ENCODE assay signal across 11 cellular contexts in genomic region chr5:93587919-93588585, GRCh38. TPM values are rescaled to one million over a fixed set of nuclear protein-coding genes. Genes with fewer than 3 reads are reported as not detected.
DNase-seq lines count a peak whose midpoint lies in the region; ATAC-seq and TF ChIP-seq lines count a peak whose summit lies in the region.
"Had no signal": no experiment of that assay in that cellular context is flagged by ENCODE, and none has a peak within 500 bp of the region (broad histone marks: within the 10 kb centered on the region; RNA-seq: fewer than 3 reads in every experiment).

No MANE protein-coding gene starts in this region.

- peak overlapping the region; percentile 11 for H2BK120ac ChIP-seq in mesenchymal stem cell (ENCODE audit: low read depth, low read length)

- no peak overlapping the region for H3K9ac ChIP-seq in mesenchymal stem cell (ENCODE audit: low read length)
- H3K9ac ChIP-seq: BLaER1 treated with 17β-estradiol and CSF1 and Interleukin-3, amounts not matched to agents 10 nM and 100 nM had no signal

- peaks cover 10% of the 10 kb centered on the region for H3K4me1 Mint-ChIP-seq in activated naive CD4-positive, alpha-beta T cell treated with anti-CD3 and anti-CD28 coated beads, Interleukin-2, amount 50 U/mL, for 24 hours

- no peak overlapping the region for H3K4me3 Mint-ChIP-seq in activated naive CD4-positive, alpha-beta T cell treated with anti-CD3 and anti-CD28 coated beads, Interleukin-2, amount 50 U/mL, for 24 hours

- H3K27ac ChIP-seq in cingulate gyrus (ENCODE audit: low read depth, low read length) (peak overlapping the region; percentile 72), mesenchymal stem cell (ENCODE audit: low read length, poor library complexity, severe bottlenecking) (no peak overlapping the region), upper lobe of right lung (peak overlapping the region; percentile 70)
- H3K27ac ChIP-seq: BLaER1 treated with 17β-estradiol and CSF1 and Interleukin-3, amounts not matched to agents 10 nM and 100 nM had no signal

- H3K27me3 Mint-ChIP-seq in activated naive CD4-positive, alpha-beta T cell treated with anti-CD3 and anti-CD28 coated beads, Interleukin-2, amount 50 U/mL, for 24 hours, result peaks cover 55% of the 10 kb centered on the region

- intact Hi-C loops in upper lobe of right lung (cut with DNase I), result loop anchor here (10.0 kb wide), 1 partner anchor 207 kb away; no protein-coding TSS in a partner anchor

- no peak for DNase-seq in activated naive CD4-positive, alpha-beta T cell treated with anti-CD3 and anti-CD28 coated beads, Interleukin-2, amount 50 U/mL, for 16 hours
- peak; percentile 46 for DNase-seq in mesenchymal stem cell
- DNase-seq in upper lobe of right lung, result no peak
- no peak for DNase-seq in NCI-H1105 (lab: John Stamatoyannopoulos, UW)
- no peak for DNase-seq in cerebellar cortex (ENCODE audit: low spot score)
- DNase-seq in GM19240 (ENCODE audit: insufficient read length, low spot score), result no peak
- DNase-seq: NCI-H187; stimulated activated CD4-positive, alpha-beta T cell treated with anti-CD3 and anti-CD28 coated beads, Interleukin-4, amount 100 ng/mL, for 1 hour had no signal

- H3K36me3 ChIP-seq in mesenchymal stem cell (ENCODE audit: control insufficient read depth in 1 of 2, insufficient read depth in 2 of 2, low read depth in 1 of 2, low read length in 2 of 2), result peaks cover 2 to 4% of the 10 kb centered on the region in 2 experiments
- H3K36me3 ChIP-seq in upper lobe of right lung, result no peaks in the 10 kb centered on the region
- H3K36me3 ChIP-seq: BLaER1 treated with 17β-estradiol and CSF1 and Interleukin-3, amounts not matched to agents 10 nM and 100 nM had no signal

- H3K4me1 ChIP-seq in mesenchymal stem cell (ENCODE audit: control insufficient read depth, insufficient read depth, low read depth, low read length) (peaks cover 17% of the 10 kb centered on the region), upper lobe of right lung (no peaks in the 10 kb centered on the region)

- peak overlapping the region; percentile 95 to 99 for H3K18ac ChIP-seq in mesenchymal stem cell (ENCODE audit: low read depth in 1 of 2, low read length in 2 of 2)

- H3K4me3 ChIP-seq in mesenchymal stem cell (ENCODE audit: insufficient read depth in 1 of 2, low read depth in 1 of 2, low read length in 2 of 2) (peak overlapping the region in 1 of 2 experiments; percentile 45), upper lobe of right lung (peak overlapping the region; percentile 56)
- H3K4me3 ChIP-seq: BLaER1 treated with 17β-estradiol and CSF1 and Interleukin-3, amounts not matched to agents 10 nM and 100 nM had no signal

- H3K9me3 ChIP-seq in mesenchymal stem cell (ENCODE audit: control insufficient read depth, low read length) (no peaks in the 10 kb centered on the region), upper lobe of right lung (no peaks in the 10 kb centered on the region)

- no peak for ATAC-seq in upper lobe of right lung

- peak overlapping the region; percentile 39 to 96 for H3K14ac ChIP-seq in mesenchymal stem cell (ENCODE audit: low read length in 2 of 2)

- H3K27me3 ChIP-seq in mesenchymal stem cell (ENCODE audit: control insufficient read depth in 1 of 2, insufficient read depth in 1 of 2, low read length in 2 of 2) (peaks cover 0 to 25% of the 10 kb centered on the region in 2 experiments), upper lobe of right lung (peaks cover 45% of the 10 kb centered on the region)

- H3K79me1 ChIP-seq in mesenchymal stem cell (replicated peaks; ENCODE audit: low read length, poor library complexity, severe bottlenecking), result no peaks in the 10 kb centered on the region

- peak overlapping the region; percentile 47 for H3K4me2 ChIP-seq in mesenchymal stem cell (ENCODE audit: low read length, poor library complexity, severe bottlenecking)
- H3K4me2 ChIP-seq: BLaER1 treated with 17β-estradiol and CSF1 and Interleukin-3, amounts not matched to agents 10 nM and 100 nM had no signal

- no peak for TF ChIP-seq CTCF in upper lobe of right lung (IDR thresholded peaks at IDR 0.05)

- no peak overlapping the region for H2AK5ac ChIP-seq in mesenchymal stem cell (ENCODE audit: low read length, severe bottlenecking)

- H4K8ac ChIP-seq in mesenchymal stem cell (ENCODE audit: low read length), result peak overlapping the region; percentile 92

- H2AFZ ChIP-seq in mesenchymal stem cell (ENCODE audit: low read depth, low read length), result no peak overlapping the region

- peak overlapping the region; percentile 23 to 99 for H3K23ac ChIP-seq in mesenchymal stem cell (ENCODE audit: low read length in 2 of 2)

- H4K91ac ChIP-seq in mesenchymal stem cell (ENCODE audit: low read length), result peak overlapping the region; percentile 95

- H2BK5ac ChIP-seq in mesenchymal stem cell (ENCODE audit: low read depth, low read length, poor library complexity, severe bottlenecking), result no peak overlapping the region

- peaks cover 5% of the 10 kb centered on the region for H3K36me3 Mint-ChIP-seq in activated naive CD4-positive, alpha-beta T cell treated with anti-CD3 and anti-CD28 coated beads, Interleukin-2, amount 50 U/mL, for 24 hours

- peak overlapping the region; percentile 3 to 72 for H3K4ac ChIP-seq in mesenchymal stem cell (ENCODE audit: low read depth in 1 of 2, low read length in 2 of 2)

- peak overlapping the region; percentile 46 for H3K27ac Mint-ChIP-seq in activated naive CD4-positive, alpha-beta T cell treated with anti-CD3 and anti-CD28 coated beads, Interleukin-2, amount 50 U/mL, for 24 hours

- peak overlapping the region; percentile 90 to 99 for H2BK12ac ChIP-seq in mesenchymal stem cell (ENCODE audit: low read length in 2 of 2)

- H3K9me3 Mint-ChIP-seq in activated naive CD4-positive, alpha-beta T cell treated with anti-CD3 and anti-CD28 coated beads, Interleukin-2, amount 50 U/mL, for 24 hours, result no peaks in the 10 kb centered on the region

- 16% methylated on average over 61 of the region's 70 CpGs for WGBS in mesenchymal stem cell

- H2BK15ac ChIP-seq in mesenchymal stem cell (ENCODE audit: low read depth, poor library complexity, severe bottlenecking), result peak overlapping the region; percentile 95

RNA-seq across cellular contexts. Expression of gene NR2F1, which starts 5.0 kb away (rescaled TPM):
- 206 TPM for polyA plus RNA-seq in mesenchymal stem cell (2013, experiment 1 of 2)
- polyA plus RNA-seq in mesenchymal stem cell (2013, experiment 2 of 2), result 191 TPM
- total RNA-seq in upper lobe of right lung, result 83.2 TPM

RNA-seq across cellular contexts. Expression of gene NR2F1-AS1, which starts 7.0 kb away (rescaled TPM):
- 49.8 TPM for polyA plus RNA-seq in mesenchymal stem cell (2013, experiment 1 of 2)
- polyA plus RNA-seq in mesenchymal stem cell (2013, experiment 2 of 2), result 50.1 TPM
- total RNA-seq in upper lobe of right lung, result 16.2 TPM
